ENCODE assay signal across 1 cellular context in the genomic region with DNA sequence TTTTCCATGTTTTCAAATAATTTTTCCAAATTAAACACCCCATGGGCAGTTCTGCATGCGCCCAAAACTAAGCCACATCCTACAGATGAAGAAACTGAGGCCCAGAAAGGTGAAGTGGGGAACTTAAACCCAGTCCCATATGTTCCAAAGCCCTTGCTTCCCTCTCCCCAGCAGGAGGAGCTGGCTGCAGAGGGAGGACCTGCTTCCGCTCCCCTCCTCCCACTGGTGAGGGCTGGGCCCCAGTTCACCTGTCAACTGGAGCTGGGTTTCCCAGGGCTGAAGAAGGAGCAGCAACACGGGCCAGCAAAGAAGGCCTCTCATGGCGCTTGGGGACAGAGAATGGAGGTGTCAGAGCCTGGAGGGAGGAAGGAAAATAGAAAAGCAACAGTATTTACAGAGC.
TF ChIP-seq lines count a peak whose summit lies in the region.

No MANE protein-coding gene starts in this region.

TF ChIP-seq in HCT116, 20 proteins besides CTCF, POLR2A, EP300 and RAD21:
- TF ChIP-seq, protein P1, sequence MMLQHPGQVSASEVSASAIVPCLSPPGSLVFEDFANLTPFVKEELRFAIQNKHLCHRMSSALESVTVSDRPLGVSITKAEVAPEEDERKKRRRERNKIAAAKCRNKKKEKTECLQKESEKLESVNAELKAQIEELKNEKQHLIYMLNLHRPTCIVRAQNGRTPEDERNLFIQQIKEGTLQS (IDR thresholded peaks at IDR 0.05), result no peak
- TF ChIP-seq ELF1 (IDR thresholded peaks at IDR 0.05; ENCODE audit: borderline replicate concordance, low read depth) (no peak), EGR1 (IDR thresholded peaks at IDR 0.05; ENCODE audit: low read depth) (no peak), CBX3 (IDR thresholded peaks at IDR 0.05; ENCODE audit: low read depth) (no peak)
TF ChIP-seq in HCT116: peak in this region for 0.
